ENCODE assay signal across 8 cellular contexts in genomic region chr11:9015677-9016076, GRCh38. TPM values are rescaled to one million over a fixed set of nuclear protein-coding genes. Genes with fewer than 3 reads are reported as not detected.
DNase-seq lines count a peak whose midpoint lies in the region; ATAC-seq and TF ChIP-seq lines count a peak whose summit lies in the region.

No MANE protein-coding gene starts in this region.

- H3K36me3 Mint-ChIP-seq in naive B cell = no peaks in the 10 kb centered on the region

- ATAC-seq in GM18867 (IDR thresholded peaks at IDR 0.05; ENCODE audit: unreplicated experiment) (peak; percentile 53), naive B cell (ENCODE audit: low read depth in 2 of 2) (peak; percentile 62 to 78)

- no peak overlapping the region for H3K4me3 Mint-ChIP-seq in naive B cell

- H3K27me3 ChIP-seq in suprapubic skin = no peaks in the 10 kb centered on the region

- no peak for TF ChIP-seq EP300 in suprapubic skin (IDR thresholded peaks at IDR 0.05)

- H3K9me3 ChIP-seq in suprapubic skin = no peaks in the 10 kb centered on the region

- H3K36me3 ChIP-seq in suprapubic skin = no peaks in the 10 kb centered on the region

- no peak for TF ChIP-seq POLR2A in suprapubic skin (IDR thresholded peaks at IDR 0.05)

- H3K4me1 Mint-ChIP-seq in naive B cell = no peaks in the 10 kb centered on the region

- peaks cover 11 to 23% (median 19%) of the 10 kb centered on the region in 3 donors for H3K27me3 Mint-ChIP-seq in naive B cell

- peak; percentile 87 for TF ChIP-seq CTCF in epithelial cell of proximal tubule (conservative IDR thresholded peaks at IDR 0.05; ENCODE audit: low read depth, low read length)
- TF ChIP-seq CTCF in suprapubic skin (IDR thresholded peaks at IDR 0.05) = peak; percentile 60 to 75

- DNase-seq in AG08395 (ENCODE audit: low spot score) = peak; percentile 84
- DNase-seq in HPDE6-E6E7 (ENCODE audit: extremely low spot score) = peak; percentile 57
- DNase-seq in NOMO-1 treated with dmso at 0.1 percent for 144 hours (lab: John Stamatoyannopoulos, UW; ENCODE audit: unreplicated experiment) = peak; percentile 39
- peak; percentile 26 for DNase-seq in activated CD8-positive, alpha-beta memory T cell treated with anti-CD3 and anti-CD28 coated beads, Interleukin-2, amount 50 U/mL, for 24 hours (ENCODE audit: extremely low read depth)
- peak; percentile 46 for DNase-seq in epithelial cell of proximal tubule (ENCODE audit: low read depth)
- DNase-seq in naive B cell = peak; percentile 36
- DNase-seq in suprapubic skin (ENCODE audit: low spot score in 2 of 2) = peak in 1 of 2 donors; percentile 70

- H3K9me3 Mint-ChIP-seq in naive B cell = peaks cover 0 to 8% (median 2%) of the 10 kb centered on the region in 7 donors

- WGBS in suprapubic skin = 16% methylated on average over 4 of the region's 4 CpGs

- no peak overlapping the region for H3K27ac ChIP-seq in suprapubic skin

- peaks cover 4% of the 10 kb centered on the region for H3K4me1 ChIP-seq in suprapubic skin

- H3K4me3 ChIP-seq in epithelial cell of proximal tubule (ENCODE audit: low read depth, low read length) (no peak overlapping the region), suprapubic skin (no peak overlapping the region)

- H3K27ac Mint-ChIP-seq in naive B cell = no peak overlapping the region

RNA-seq across cellular contexts. Expression of gene NRIP3, which starts 11.9 kb away (rescaled TPM):
- total RNA-seq in epithelial cell of proximal tubule (14.5 and 22.8 TPM in 2 replicates), suprapubic skin (1 to 10 TPM in 1 of 4 donors, under 1 TPM in 3; 0.23 to 2.7 (median 0.89) TPM)
- under 1 TPM in 3 of 6 donors, not detected in 3; 0.20 to 0.54 (median 0.40) TPM for polyA plus RNA-seq in naive B cell (ENCODE audit: low read depth in 6 of 6)

RNA-seq across cellular contexts. Expression of gene TMEM9B, which starts 51.4 kb away (rescaled TPM):
- total RNA-seq in epithelial cell of proximal tubule (29.7 and 30.3 TPM in 2 replicates), suprapubic skin (10 to 100 TPM; 27.4 to 63.9 (median 45.5) TPM)
- 100 to 1,000 TPM; 110 to 188 (median 127) TPM for polyA plus RNA-seq in naive B cell (ENCODE audit: low read depth in 6 of 6)
